In the genomic region with DNA sequence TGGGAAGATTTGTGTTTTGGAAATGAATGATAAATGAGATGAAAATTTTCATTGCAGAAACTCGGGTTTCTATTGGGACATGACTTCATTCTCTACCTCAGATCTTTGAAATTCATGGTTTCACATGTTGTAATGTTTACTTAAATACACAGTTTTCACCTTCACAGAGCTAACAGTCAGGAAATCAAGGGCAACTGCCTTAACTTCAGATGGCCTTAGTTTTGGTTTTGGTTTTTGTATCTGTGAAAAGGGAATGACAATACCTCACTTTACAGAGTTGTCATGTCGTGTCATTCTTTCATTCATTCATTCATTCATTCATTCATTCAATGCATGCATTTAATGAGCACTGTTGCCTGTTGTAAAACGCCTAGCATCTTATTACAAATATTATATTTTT, we compare ENCODE assay signal across 12 cellular contexts. TPM values are rescaled to one million over a fixed set of nuclear protein-coding genes. Genes with fewer than 3 reads are reported as not detected.
DNase-seq lines count a peak whose midpoint lies in the region; ATAC-seq and TF ChIP-seq lines count a peak whose summit lies in the region.
"Had no signal": no experiment of that assay in that cellular context is flagged by ENCODE, and none has a peak within 500 bp of the region (broad histone marks: within the 10 kb centered on the region; RNA-seq: fewer than 3 reads in every experiment).

No MANE protein-coding gene starts in this region.

- TF ChIP-seq CTCF in spleen (IDR thresholded peaks at IDR 0.05 in 8 of 11, conservative IDR thresholded peaks at IDR 0.05 in 3 of 11): no peak
- TF ChIP-seq CTCF in testis (IDR thresholded peaks at IDR 0.05): no peak

- 60 to 67% (median 62%) methylated on average over 3 of the region's 3 CpGs for WGBS in spleen, 5 donors
- WGBS in testis, 2 donors: 72 to 82% methylated on average over 3 of the region's 3 CpGs

- H3K36me3 ChIP-seq in spleen (no peaks in the 10 kb centered on the region), testis (ENCODE audit: low read depth, missing control alignments) (no peaks in the 10 kb centered on the region)

- H3K9me3 ChIP-seq in spleen: no peaks in the 10 kb centered on the region
- H3K9me3 ChIP-seq in testis: no peaks in the 10 kb centered on the region

- no peak overlapping the region for H3K27ac ChIP-seq in spleen
- H3K27ac ChIP-seq in testis: no peak overlapping the region
- H3K27ac ChIP-seq: RWPE1 had no signal

- no peak overlapping the region for H3K4me3 ChIP-seq in spleen
- no peak overlapping the region for H3K4me3 ChIP-seq in testis

- H3K4me1 ChIP-seq in spleen (no peaks in the 10 kb centered on the region), testis (no peaks in the 10 kb centered on the region)

- DNase-seq in RPMI8226 (peak; percentile 16), spleen (no peak), testis (no peak), HUDEP-2 (lab: John Stamatoyannopoulos, UW; ENCODE audit: unreplicated experiment in 76 of 76) (no peak)
- DNase-seq: aorta, kidney, MV-4-11 had no signal

- no peak for TF ChIP-seq POLR2A in spleen (IDR thresholded peaks at IDR 0.05)
- no peak for TF ChIP-seq POLR2A in testis (IDR thresholded peaks at IDR 0.05)

- intact Hi-C loops in spleen (cut with DNase I; ENCODE audit: low total_unique reads) (no loop called here), testis (cut with DNase I; ENCODE audit: low total_unique reads) (no loop called here)

- ATAC-seq in GM18519 (IDR thresholded peaks at IDR 0.05; ENCODE audit: low FRiP score, unreplicated experiment): peak; percentile 61
- peak; percentile 81 for ATAC-seq in GM21360 (IDR thresholded peaks at IDR 0.05; ENCODE audit: unreplicated experiment)
- ATAC-seq in HG02973 (IDR thresholded peaks at IDR 0.05; ENCODE audit: unreplicated experiment): peak; percentile 69

- H3K27me3 ChIP-seq in spleen (replicated peaks in 1 of 7): no peaks in the 10 kb centered on the region
- H3K27me3 ChIP-seq in testis: no peaks in the 10 kb centered on the region

RNA-seq across cellular contexts. Expression of a gene that starts 41.9 kb away (rescaled TPM):
- total RNA-seq in spleen (1 to 10 TPM in 1 of 7 donors, under 1 TPM in 5, not detected in 1; 0.34 to 1.1 (median 0.74) TPM), testis (under 1 TPM; 0.68 to 0.79 TPM)
- polyA plus RNA-seq in spleen (under 1 TPM; 0.13 to 0.28 (median 0.21) TPM), testis (ENCODE audit: insufficient read depth, low read depth, low replicate concordance) (1.1 TPM)
- total RNA-seq: NCI-H460 had no signal
